In the genomic region with DNA sequence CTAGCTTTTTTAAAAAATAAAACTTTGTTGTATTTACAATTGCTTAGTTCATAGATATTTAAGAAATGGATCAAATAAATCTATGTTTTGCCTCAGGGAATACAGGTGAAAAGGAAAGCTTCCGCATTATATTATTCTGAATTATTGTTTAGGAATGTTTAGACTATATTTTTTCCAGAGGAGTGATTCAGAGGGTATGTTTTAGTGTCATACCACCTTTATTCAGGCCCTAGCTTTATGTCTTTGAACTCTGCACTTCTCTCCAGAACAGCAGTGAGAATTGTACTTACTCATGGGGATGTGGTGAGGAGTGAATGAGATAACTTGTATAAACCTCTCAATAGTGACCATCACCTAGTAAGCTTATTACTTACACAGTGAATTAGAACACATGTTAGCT, we compare ENCODE assay signal across 1 cellular context.
TF ChIP-seq lines count a peak whose summit lies in the region.

No MANE protein-coding gene starts in this region.

TF ChIP-seq in IMR-90, 13 proteins besides CTCF, POLR2A, EP300 and RAD21 (continued from another document):
- no peak for TF ChIP-seq NFE2L2 (IDR thresholded peaks at IDR 0.05; ENCODE audit: low read depth, low read length)
- TF ChIP-seq CEBPB (IDR thresholded peaks at IDR 0.05; ENCODE audit: low read depth, low read length) = no peak
- TF ChIP-seq, protein P1, sequence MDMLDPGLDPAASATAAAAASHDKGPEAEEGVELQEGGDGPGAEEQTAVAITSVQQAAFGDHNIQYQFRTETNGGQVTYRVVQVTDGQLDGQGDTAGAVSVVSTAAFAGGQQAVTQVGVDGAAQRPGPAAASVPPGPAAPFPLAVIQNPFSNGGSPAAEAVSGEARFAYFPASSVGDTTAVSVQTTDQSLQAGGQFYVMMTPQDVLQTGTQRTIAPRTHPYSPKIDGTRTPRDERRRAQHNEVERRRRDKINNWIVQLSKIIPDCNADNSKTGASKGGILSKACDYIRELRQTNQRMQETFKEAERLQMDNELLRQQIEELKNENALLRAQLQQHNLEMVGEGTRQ (IDR thresholded peaks at IDR 0.05; ENCODE audit: low read depth, low read length) = no peak
- no peak for TF ChIP-seq MAFK (IDR thresholded peaks at IDR 0.05; ENCODE audit: low read depth, low read length)
- TF ChIP-seq, protein P2, sequence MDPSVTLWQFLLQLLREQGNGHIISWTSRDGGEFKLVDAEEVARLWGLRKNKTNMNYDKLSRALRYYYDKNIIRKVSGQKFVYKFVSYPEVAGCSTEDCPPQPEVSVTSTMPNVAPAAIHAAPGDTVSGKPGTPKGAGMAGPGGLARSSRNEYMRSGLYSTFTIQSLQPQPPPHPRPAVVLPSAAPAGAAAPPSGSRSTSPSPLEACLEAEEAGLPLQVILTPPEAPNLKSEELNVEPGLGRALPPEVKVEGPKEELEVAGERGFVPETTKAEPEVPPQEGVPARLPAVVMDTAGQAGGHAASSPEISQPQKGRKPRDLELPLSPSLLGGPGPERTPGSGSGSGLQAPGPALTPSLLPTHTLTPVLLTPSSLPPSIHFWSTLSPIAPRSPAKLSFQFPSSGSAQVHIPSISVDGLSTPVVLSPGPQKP (IDR thresholded peaks at IDR 0.05; ENCODE audit: borderline replicate concordance, low read depth, low read length) = no peak
- TF ChIP-seq MXI1 (IDR thresholded peaks at IDR 0.05; ENCODE audit: borderline replicate concordance, low read depth, low read length) = no peak
